ENCODE assay signal across 8 cellular contexts in the genomic region with DNA sequence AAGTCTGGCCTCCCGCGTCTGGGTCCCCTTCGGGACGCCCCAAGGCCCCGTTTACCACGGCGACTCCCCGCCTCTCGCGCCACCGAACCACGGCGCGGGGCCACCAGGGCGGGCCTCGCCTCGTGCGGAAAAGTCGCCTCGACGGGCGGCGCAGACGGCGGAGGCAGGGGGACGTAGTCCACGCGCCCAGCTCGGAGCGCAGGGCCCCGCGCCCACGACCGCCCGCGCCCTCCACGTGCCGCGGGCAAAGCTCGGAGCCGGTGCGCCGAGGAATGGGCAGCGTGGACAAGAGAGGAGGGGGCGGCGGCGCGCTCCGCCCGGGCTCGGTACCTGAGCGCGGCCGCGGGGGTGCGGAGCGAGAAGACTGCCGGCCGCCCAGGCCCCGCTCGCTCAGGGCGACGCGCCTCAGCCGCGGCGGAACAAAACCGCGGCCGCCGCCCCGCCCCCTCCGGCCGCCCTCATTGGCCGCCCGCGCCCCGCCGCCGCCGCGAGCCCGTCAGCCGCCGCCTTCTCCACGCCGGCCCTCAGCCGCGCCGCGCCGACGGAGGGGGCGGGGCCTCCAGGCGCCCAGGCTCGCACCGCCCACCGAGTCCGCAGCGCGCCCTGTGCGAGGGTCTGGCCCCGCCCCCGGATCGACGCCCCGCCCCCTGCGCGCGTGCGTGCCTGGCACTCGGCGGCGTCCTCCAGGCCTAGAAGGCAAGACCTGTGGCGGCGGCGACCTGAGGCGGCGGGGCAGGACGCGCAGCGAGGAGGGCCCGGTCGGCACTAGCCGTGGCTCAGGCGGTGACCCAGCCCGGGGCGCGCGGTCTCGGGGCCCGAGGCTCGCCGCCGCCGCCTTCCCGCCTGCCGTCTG. TPM values are rescaled to one million over a fixed set of nuclear protein-coding genes. Genes with fewer than 3 reads are reported as not detected.
DNase-seq lines count a peak whose midpoint lies in the region; ATAC-seq lines count a peak whose summit lies in the region.

A gene with protein sequence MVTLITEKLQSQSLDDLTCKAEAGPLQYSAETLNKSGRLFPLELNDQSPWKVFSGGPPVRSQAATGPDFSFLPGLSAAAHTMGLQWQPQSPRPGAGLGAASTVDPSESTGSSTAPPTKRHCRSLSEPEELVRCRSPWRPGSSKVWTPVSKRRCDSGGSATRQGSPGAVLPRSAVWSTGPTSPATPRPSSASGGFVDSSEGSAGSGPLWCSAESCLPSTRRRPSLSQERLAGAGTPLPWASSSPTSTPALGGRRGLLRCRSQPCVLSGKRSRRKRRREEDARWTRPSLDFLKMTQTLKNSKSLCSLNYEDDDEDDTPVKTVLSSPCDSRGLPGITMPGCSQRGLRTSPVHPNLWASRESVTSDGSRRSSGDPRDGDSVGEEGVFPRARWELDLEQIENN (minus strand): TSS at position 411 of the 853 bp plus-strand sequence. CDS start 15,572 bp downstream, outside the sequence.

- H2AFZ ChIP-seq in ACC112 (ENCODE audit: low read length, unreplicated experiment) = peak within 1 kb of the TSS; percentile 91

- no peaks in the 10 kb centered on the region for H3K36me3 ChIP-seq in ACC112 (ENCODE audit: insufficient read depth, low read length)

- peaks cover 8% of the 10 kb centered on the region for H3K4me1 ChIP-seq in ACC112 (ENCODE audit: control insufficient read depth, insufficient read depth, low read length, unreplicated experiment)

- H3K27me3 ChIP-seq in ACC112 (ENCODE audit: insufficient read depth, low read length) = no peaks in the 10 kb centered on the region

- ATAC-seq in GM18868 (IDR thresholded peaks at IDR 0.05; ENCODE audit: unreplicated experiment) (peak; percentile 87), HG03097 (IDR thresholded peaks at IDR 0.05; ENCODE audit: low FRiP score, unreplicated experiment) (peak; percentile 82), left colon (peak; percentile 91)

- intact Hi-C loops in left colon (cut with DNase I, micrococcal nuclease) = no loop called here

- H3K79me2 ChIP-seq in ACC112 (ENCODE audit: control insufficient read depth, insufficient read depth, low read length, unreplicated experiment) = no peaks in the 10 kb centered on the region

- H3K27ac ChIP-seq in ACC112 (ENCODE audit: low read depth, low read length) (peak within 1 kb of the TSS; percentile 78), cingulate gyrus (ENCODE audit: low read depth, low read length) (peak within 1 kb of the TSS; percentile 69)

- peak; percentile 82 for DNase-seq in NCI-H345 (lab: John Stamatoyannopoulos, UW)
- peak; percentile 96 for DNase-seq in activated CD4-positive, alpha-beta T cell treated with anti-CD3 and anti-CD28 coated beads for 48 hours
- DNase-seq in left colon = peak; percentile 86 to 97
- DNase-seq in stimulated activated CD4-positive, alpha-beta T cell treated with anti-CD3 and anti-CD28 coated beads, Interleukin-1b, Interleukin-23, amount 100 ng/mL, for 24 hours (ENCODE audit: low read depth in 4 of 4, low spot score in 1 of 4) = peak; percentile 81 to 98 (median 90)

- H3K4me3 ChIP-seq in ACC112 (ENCODE audit: low read depth, low read length) = peak within 1 kb of the TSS; percentile 85

RNA-seq across cellular contexts. Expression of the gene that starts here (rescaled TPM):
- total RNA-seq in left colon = under 1 TPM; 0.49 to 0.61 TPM

Comparison
In these comparisons a context has a peak if more than half of its experiments do, and no peak if none do; other contexts are left out.
1. Peak in every context shown above with its lines: DNase-seq, ATAC-seq, H3K4me3 ChIP-seq and H3K27ac ChIP-seq.
2. Peak in DNase-seq and ATAC-seq in left colon; RNA of the gene not detected or under 1 TPM.